Comparison of ENCODE assay signal across 8 cellular contexts in genomic region chr19:58476498-58477015, GRCh38. TPM values are rescaled to one million over a fixed set of nuclear protein-coding genes. Genes with fewer than 3 reads are reported as not detected.
A peak's percentile ranks its signal among the peaks of the same experiment; 100 is the strongest.
DNase-seq lines count a peak whose midpoint lies in the region; TF ChIP-seq lines count a peak whose summit lies in the region.

No MANE protein-coding gene starts in this region.

- H3K27me3 ChIP-seq in liver (ENCODE audit: control insufficient read depth in 4 of 4, insufficient read depth in 4 of 4, low read length in 3 of 4) (no peaks in the 10 kb centered on the region), tibial artery (no peaks in the 10 kb centered on the region)

- peak overlapping the region; percentile 87 to 88 for H3K27ac ChIP-seq in liver (ENCODE audit: low read depth in 1 of 2, low read length in 2 of 2)
- peak overlapping the region; percentile 87 to 92 for H3K27ac ChIP-seq in tibial artery

- H3K4me3 ChIP-seq in GM12865 (ENCODE audit: low read depth, low read length): peak overlapping the region; percentile 89
- H3K4me3 ChIP-seq in cardiac fibroblast (replicated peaks in 1 of 2; ENCODE audit: low read depth in 2 of 2, low read length in 2 of 2): peak overlapping the region; percentile 62 to 70
- peak overlapping the region; percentile 62 to 78 (median 62) for H3K4me3 ChIP-seq in liver (ENCODE audit: low read depth in 1 of 3, low read length in 3 of 3)
- H3K4me3 ChIP-seq in tibial artery: peak overlapping the region; percentile 59 to 67

- TF ChIP-seq CTCF in GM12865 (IDR thresholded peaks at IDR 0.05; ENCODE audit: insufficient read depth, low read depth, low read length, missing control alignments) (no peak), cardiac fibroblast (IDR thresholded peaks at IDR 0.05; ENCODE audit: low read depth, low read length) (no peak), liver (IDR thresholded peaks at IDR 0.05; ENCODE audit: low read depth, low read length, missing input control) (no peak), tibial artery (IDR thresholded peaks at IDR 0.05) (no peak)

- peaks cover 5 to 21% (median 15%) of the 10 kb centered on the region in 4 donors for H3K4me1 ChIP-seq in liver (ENCODE audit: control insufficient read depth in 4 of 4, insufficient read depth in 4 of 4, low read length in 3 of 4)
- peaks cover 0 to 24% (median 17%) of the 10 kb centered on the region in 4 donors for H3K4me1 ChIP-seq in tibial artery

- WGBS in liver: 2% methylated on average over 27 of the region's 27 CpGs

- peaks cover 0 to 22% (median 6%) of the 10 kb centered on the region in 4 donors for H3K36me3 ChIP-seq in liver (ENCODE audit: control insufficient read depth in 4 of 4, insufficient read depth in 3 of 4, low read depth in 1 of 4, low read length in 3 of 4)
- peaks cover 9 to 64% (median 35%) of the 10 kb centered on the region in 3 donors for H3K36me3 ChIP-seq in tibial artery

- no peaks in the 10 kb centered on the region for H3K9me3 ChIP-seq in liver (ENCODE audit: control insufficient read depth in 4 of 4, low read length in 3 of 4)
- H3K9me3 ChIP-seq in tibial artery: no peaks in the 10 kb centered on the region

- DNase-seq in GM12865 (ENCODE audit: low read depth) (no peak), MV-4-11 (lab: John Stamatoyannopoulos, UW) (peak; percentile 9), cardiac fibroblast (ENCODE audit: low read depth in 2 of 2) (peak; percentile 27 to 29), tibial artery (no peak), superior temporal gyrus (ENCODE audit: extremely low spot score) (no peak), NCI-H187 treated with DMSO at 0.1 percent for 48 hours (lab: John Stamatoyannopoulos, UW) (no peak)
- DNase-seq in effector CD4-positive, alpha-beta T cell: no peak

- H3K9ac ChIP-seq in liver (ENCODE audit: low read depth in 1 of 2, low read length in 2 of 2): peak overlapping the region; percentile 8 to 57

- TF ChIP-seq RAD21 in liver (IDR thresholded peaks at IDR 0.05): no peak

- intact Hi-C loops in tibial artery (cut with DNase I; ENCODE audit: low total_unique reads): loop anchor here (5.0 kb wide), 1 partner anchor 41 kb away; the partner anchor contains the start of gene ZBTB45

TF ChIP-seq in liver, 16 proteins besides CTCF, POLR2A, EP300 and RAD21:
- peak; percentile 20 for TF ChIP-seq SP1 (IDR thresholded peaks at IDR 0.05)
- no peak for TF ChIP-seq YY1 (IDR thresholded peaks at IDR 0.05)
- TF ChIP-seq HNF4A (conservative IDR thresholded peaks at IDR 0.05): peak; percentile 19 to 44
- peak in 1 of 2 donors; percentile 41 for TF ChIP-seq RXRA (IDR thresholded peaks at IDR 0.05)
- peak in 1 of 2 donors; percentile 33 for TF ChIP-seq GABPA (IDR thresholded peaks at IDR 0.05 in 1 of 2, conservative IDR thresholded peaks at IDR 0.05 in 1 of 2)
- no peak for TF ChIP-seq HNF4G (IDR thresholded peaks at IDR 0.05)
- peak; percentile 50 for TF ChIP-seq REST (IDR thresholded peaks at IDR 0.05)
- peak; percentile 50 for TF ChIP-seq TAF1 (conservative IDR thresholded peaks at IDR 0.05)
- TF ChIP-seq ATF3 (IDR thresholded peaks at IDR 0.05): no peak
- no peak for TF ChIP-seq FOXA2 (IDR thresholded peaks at IDR 0.05)
- TF ChIP-seq JUND (IDR thresholded peaks at IDR 0.05): no peak
- TF ChIP-seq ZBTB33 (IDR thresholded peaks at IDR 0.05): no peak
- TF ChIP-seq EGR1 (IDR thresholded peaks at IDR 0.05; ENCODE audit: low read depth in 2 of 2): no peak
- no peak for TF ChIP-seq NR2F2 (IDR thresholded peaks at IDR 0.05)
- peak; percentile 42 for TF ChIP-seq MAX (IDR thresholded peaks at IDR 0.05)
- no peak for TF ChIP-seq FOXA1 (IDR thresholded peaks at IDR 0.05)
TF ChIP-seq in liver: peak in this region for 7.

RNA-seq across cellular contexts. Expression of gene ZNF446, which starts 0.4 kb away (rescaled TPM):
- 1 to 10 TPM; 2.8 to 4.6 TPM for total RNA-seq in liver
- polyA plus RNA-seq in liver: 1 to 10 TPM; 3.3 to 4.8 TPM

RNA-seq across cellular contexts. Expression of gene ZNF324, which starts 9.7 kb away (rescaled TPM):
- 1 to 10 TPM; 8.4 TPM for total RNA-seq in liver
- polyA plus RNA-seq in liver: 1 to 10 TPM; 2.3 to 2.6 TPM

RNA-seq across cellular contexts. Expression of gene ZNF324B, which starts 25.1 kb away (rescaled TPM):
- 1 to 10 TPM; 3.8 to 4.9 TPM for total RNA-seq in liver
- 1 to 10 TPM in 1 of 2 donors, under 1 TPM in 1; 0.53 to 1.9 TPM for polyA plus RNA-seq in liver

RNA-seq across cellular contexts. Expression of gene SLC27A5, which starts 35.2 kb away (rescaled TPM):
- total RNA-seq in liver: 100 to 1,000 TPM in 1 of 2 donors, 10 to 100 TPM in 1; 31.9 to 395 TPM
- polyA plus RNA-seq in liver: 100 to 1,000 TPM; 316 to 326 TPM

RNA-seq across cellular contexts. Expression of gene ZNF132, which starts 36.6 kb away (rescaled TPM):
- total RNA-seq in liver: 1 to 10 TPM; 1.3 to 2.0 TPM
- polyA plus RNA-seq in liver: under 1 TPM; 0.64 to 0.72 TPM

Comparison
In these comparisons a context has a peak if more than half of its experiments do, and no peak if none do; other contexts are left out.
1. DNase-seq: peak in MV-4-11 (single experiment) and cardiac fibroblast (2 of 2); none in GM12865 (single experiment), tibial artery (0 of 2), superior temporal gyrus (single experiment), effector CD4-positive, alpha-beta T cell (single experiment) and NCI-H187 treated with DMSO at 0.1 percent for 48 hours (single experiment).
2. Peak in every context shown above with its lines, with median percentiles within 50 percentile points of each other: H3K4me3 ChIP-seq.